ENCODE assay signal across 19 cellular contexts in the genomic region with DNA sequence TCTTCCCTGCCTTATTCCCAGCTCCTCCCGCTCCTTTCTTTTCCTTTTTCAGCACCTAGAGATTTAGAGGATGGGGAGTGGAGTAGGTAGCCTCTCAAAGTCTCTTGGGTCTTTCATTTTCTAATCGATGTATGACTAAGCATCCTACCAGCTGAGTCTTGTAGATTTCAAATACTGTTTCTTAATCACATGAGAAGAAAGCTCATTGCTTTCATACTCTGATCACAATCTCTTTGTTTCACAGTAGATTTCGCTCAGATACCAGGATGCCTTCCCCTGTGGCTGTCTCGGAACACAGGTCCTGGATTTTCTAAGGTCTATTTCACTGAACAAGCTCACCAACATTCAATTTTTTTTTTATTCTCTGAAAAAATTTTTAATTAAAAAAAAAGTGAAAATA.
DNase-seq lines count a peak whose midpoint lies in the region; ATAC-seq and TF ChIP-seq lines count a peak whose summit lies in the region.
"Had no signal": no experiment of that assay in that cellular context is flagged by ENCODE, and none has a peak within 500 bp of the region (broad histone marks: within the 10 kb centered on the region; RNA-seq: fewer than 3 reads in every experiment).

No MANE protein-coding gene starts in this region.

- no peak for DNase-seq in stimulated activated naive CD8-positive, alpha-beta T cell treated with anti-CD3 and anti-CD28 coated beads, Interleukin-15, amount 100 ng/mL, for 72 hours
- no peak for DNase-seq in neural progenitor cell (ENCODE audit: low spot score)
- DNase-seq in SW480 (ENCODE audit: low spot score): no peak
- DNase-seq in foreskin keratinocyte: no peak
- DNase-seq: Calu3; CD4-positive, alpha-beta memory T cell; GF-D8; NCI-H1417 treated with DMSO at 0.1 percent for 48 hours; NCI-H187 treated with DMSO at 0.1 percent for 48 hours; NCI-H2227 treated with DMSO at 0.1 percent for 48 hours; NCI-H524; NCI-H82; SHP77 treated with DMSO at 0.1 percent for 48 hours had no signal

- H3F3A ChIP-seq in neural progenitor cell (ENCODE audit: low read depth): no peaks in the 10 kb centered on the region

- H3K27ac ChIP-seq in neural progenitor cell (no peak overlapping the region), foreskin keratinocyte (no peak overlapping the region)
- H3K27ac ChIP-seq: A549, BLaER1, KMS-11 had no signal

- peaks cover 53% of the 10 kb centered on the region for H3K36me3 Mint-ChIP-seq in stimulated activated naive CD8-positive, alpha-beta T cell treated with anti-CD3 and anti-CD28 coated beads, Interleukin-15, Interleukin-2, amounts not matched to agents 100 ng/mL and 50 ng/mL, for 24 hours (ENCODE audit: low read depth)
- H3K36me3 Mint-ChIP-seq in brain (peaks cover 41% of the 10 kb centered on the region), neural progenitor cell (peaks cover 6% of the 10 kb centered on the region)

- no peaks in the 10 kb centered on the region for H3K36me3 ChIP-seq in neural progenitor cell

- H3K4me2 ChIP-seq in neural progenitor cell: peak overlapping the region; percentile 49
- H3K4me2 ChIP-seq: A549, BLaER1, KMS-11 had no signal

- no peak overlapping the region for H3K4me3 Mint-ChIP-seq in stimulated activated naive CD8-positive, alpha-beta T cell treated with anti-CD3 and anti-CD28 coated beads, Interleukin-15, Interleukin-2, amounts not matched to agents 100 ng/mL and 50 ng/mL, for 24 hours
- no peak overlapping the region for H3K4me3 Mint-ChIP-seq in stimulated activated naive CD8-positive, alpha-beta T cell treated with anti-CD3 and anti-CD28 coated beads, Interleukin-15, amount 100 ng/mL, for 72 hours
- no peak overlapping the region for H3K4me3 Mint-ChIP-seq in brain
- no peak overlapping the region for H3K4me3 Mint-ChIP-seq in neural progenitor cell
- H3K4me3 Mint-ChIP-seq: CD4-positive, alpha-beta memory T cell had no signal

- no peak overlapping the region for H3K9ac ChIP-seq in neural progenitor cell
- H3K9ac ChIP-seq: BLaER1, KMS-11 had no signal

- H3K9me3 Mint-ChIP-seq in stimulated activated naive CD8-positive, alpha-beta T cell treated with anti-CD3 and anti-CD28 coated beads, Interleukin-15, Interleukin-2, amounts not matched to agents 100 ng/mL and 50 ng/mL, for 24 hours: no peaks in the 10 kb centered on the region
- no peaks in the 10 kb centered on the region for H3K9me3 Mint-ChIP-seq in stimulated activated naive CD8-positive, alpha-beta T cell treated with anti-CD3 and anti-CD28 coated beads, Interleukin-15, amount 100 ng/mL, for 72 hours
- H3K9me3 Mint-ChIP-seq in brain (no peaks in the 10 kb centered on the region), neural progenitor cell (no peaks in the 10 kb centered on the region)
- H3K9me3 Mint-ChIP-seq: CD4-positive, alpha-beta memory T cell had no signal

- no peaks in the 10 kb centered on the region for H3K79me2 ChIP-seq in neural progenitor cell (ENCODE audit: low read depth)

- ATAC-seq in stimulated activated naive CD8-positive, alpha-beta T cell treated with anti-CD3 and anti-CD28 coated beads, Interleukin-15, amount 100 ng/mL, for 72 hours: no peak
- ATAC-seq in HG03378 (IDR thresholded peaks at IDR 0.05; ENCODE audit: unreplicated experiment): no peak
- no peak for ATAC-seq in foreskin keratinocyte
- ATAC-seq: A549 had no signal

- H3K4me1 Mint-ChIP-seq in stimulated activated naive CD8-positive, alpha-beta T cell treated with anti-CD3 and anti-CD28 coated beads, Interleukin-15, Interleukin-2, amounts not matched to agents 100 ng/mL and 50 ng/mL, for 24 hours (ENCODE audit: low read depth): no peaks in the 10 kb centered on the region
- no peaks in the 10 kb centered on the region for H3K4me1 Mint-ChIP-seq in stimulated activated naive CD8-positive, alpha-beta T cell treated with anti-CD3 and anti-CD28 coated beads, Interleukin-15, amount 100 ng/mL, for 72 hours
- H3K4me1 Mint-ChIP-seq in brain (peaks cover 52% of the 10 kb centered on the region), neural progenitor cell (peaks cover 36% of the 10 kb centered on the region)

- no peaks in the 10 kb centered on the region for H3K9me3 ChIP-seq in neural progenitor cell (ENCODE audit: low read depth)
- H3K9me3 ChIP-seq: A549, BLaER1 had no signal

- no peaks in the 10 kb centered on the region for H4K20me1 ChIP-seq in neural progenitor cell (ENCODE audit: low read depth)
- H4K20me1 ChIP-seq: BLaER1 had no signal

- H3K27me3 Mint-ChIP-seq in stimulated activated naive CD8-positive, alpha-beta T cell treated with anti-CD3 and anti-CD28 coated beads, Interleukin-15, Interleukin-2, amounts not matched to agents 100 ng/mL and 50 ng/mL, for 24 hours: no peaks in the 10 kb centered on the region
- no peaks in the 10 kb centered on the region for H3K27me3 Mint-ChIP-seq in stimulated activated naive CD8-positive, alpha-beta T cell treated with anti-CD3 and anti-CD28 coated beads, Interleukin-15, amount 100 ng/mL, for 72 hours
- H3K27me3 Mint-ChIP-seq in brain (no peaks in the 10 kb centered on the region), neural progenitor cell (ENCODE audit: insufficient read depth, low read depth) (no peaks in the 10 kb centered on the region)
- H3K27me3 Mint-ChIP-seq: CD4-positive, alpha-beta memory T cell had no signal

- peak overlapping the region; percentile 32 for H3K27ac Mint-ChIP-seq in stimulated activated naive CD8-positive, alpha-beta T cell treated with anti-CD3 and anti-CD28 coated beads, Interleukin-15, Interleukin-2, amounts not matched to agents 100 ng/mL and 50 ng/mL, for 24 hours
- H3K27ac Mint-ChIP-seq in stimulated activated naive CD8-positive, alpha-beta T cell treated with anti-CD3 and anti-CD28 coated beads, Interleukin-15, amount 100 ng/mL, for 72 hours: peak overlapping the region in 1 of 2 donors; percentile 38
- H3K27ac Mint-ChIP-seq in brain (peak overlapping the region in 4 of 5 experiments; percentile 27 to 91 (median 57)), neural progenitor cell (peak overlapping the region; percentile 73)

- H3K27me3 ChIP-seq in neural progenitor cell (no peaks in the 10 kb centered on the region), foreskin keratinocyte (no peaks in the 10 kb centered on the region)
- H3K27me3 ChIP-seq: BLaER1 had no signal

- H2AFZ ChIP-seq in neural progenitor cell (replicated peaks): peak overlapping the region; percentile 60

- H3K4me3 ChIP-seq in neural progenitor cell: no peak overlapping the region
- H3K4me3 ChIP-seq: A549, BLaER1 had no signal

- H3K4me1 ChIP-seq in neural progenitor cell (peaks cover 21% of the 10 kb centered on the region), foreskin keratinocyte (no peaks in the 10 kb centered on the region)
- H3K4me1 ChIP-seq: A549, BLaER1 had no signal

- TF ChIP-seq CTCF in brain (conservative IDR thresholded peaks at IDR 0.05) (no peak), neural progenitor cell (IDR thresholded peaks at IDR 0.05) (no peak), foreskin keratinocyte (conservative IDR thresholded peaks at IDR 0.05) (no peak)
